Comparison of ENCODE assay signal across 3 cellular contexts in genomic region chr3:139897759-139898158, GRCh38.
A peak's percentile ranks its signal among the peaks of the same experiment; 100 is the strongest.
TF ChIP-seq lines count a peak whose summit lies in the region.

No MANE protein-coding gene starts in this region.

TF ChIP-seq in HCT116, 20 proteins besides CTCF, POLR2A, EP300 and RAD21 (continued from another document):
- TF ChIP-seq CBX3 (IDR thresholded peaks at IDR 0.05; ENCODE audit: low read depth) = no peak
TF ChIP-seq in HCT116: peak in this region for 1.

TF ChIP-seq in Ishikawa, 13 proteins besides CTCF, POLR2A, EP300 and RAD21 (continued from another document):
- peak; percentile 63 for TF ChIP-seq CEBPB (IDR thresholded peaks at IDR 0.05)

TF ChIP-seq in K562, 482 proteins besides CTCF, POLR2A, EP300 and RAD21:
- TF ChIP-seq ZNF699 (CRISPR knock-in tag; IDR thresholded peaks at IDR 0.05; ENCODE audit: insufficient replicate concordance) (no peak), IRF9 (tag; IDR thresholded peaks at IDR 0.05) (0 out of 2 replicates have a peak, but pooled peaks have one; percentile 32), CEBPG (CRISPR knock-in tag; IDR thresholded peaks at IDR 0.05) (no peak), CEBPG (tag; conservative IDR thresholded peaks at IDR 0.05 in 1 of 2, IDR thresholded peaks at IDR 0.05 in 1 of 2) (peak; percentile 61 to 98; a peak in 3 of 4 replicates), CEBPB (tag; IDR thresholded peaks at IDR 0.05) (peak; percentile 88)
